In genomic region chr15:52679232-52680040, GRCh38 we compare ENCODE assay signal across 1 cellular context.
TF ChIP-seq lines count a peak whose summit lies in the region.

A gene with protein sequence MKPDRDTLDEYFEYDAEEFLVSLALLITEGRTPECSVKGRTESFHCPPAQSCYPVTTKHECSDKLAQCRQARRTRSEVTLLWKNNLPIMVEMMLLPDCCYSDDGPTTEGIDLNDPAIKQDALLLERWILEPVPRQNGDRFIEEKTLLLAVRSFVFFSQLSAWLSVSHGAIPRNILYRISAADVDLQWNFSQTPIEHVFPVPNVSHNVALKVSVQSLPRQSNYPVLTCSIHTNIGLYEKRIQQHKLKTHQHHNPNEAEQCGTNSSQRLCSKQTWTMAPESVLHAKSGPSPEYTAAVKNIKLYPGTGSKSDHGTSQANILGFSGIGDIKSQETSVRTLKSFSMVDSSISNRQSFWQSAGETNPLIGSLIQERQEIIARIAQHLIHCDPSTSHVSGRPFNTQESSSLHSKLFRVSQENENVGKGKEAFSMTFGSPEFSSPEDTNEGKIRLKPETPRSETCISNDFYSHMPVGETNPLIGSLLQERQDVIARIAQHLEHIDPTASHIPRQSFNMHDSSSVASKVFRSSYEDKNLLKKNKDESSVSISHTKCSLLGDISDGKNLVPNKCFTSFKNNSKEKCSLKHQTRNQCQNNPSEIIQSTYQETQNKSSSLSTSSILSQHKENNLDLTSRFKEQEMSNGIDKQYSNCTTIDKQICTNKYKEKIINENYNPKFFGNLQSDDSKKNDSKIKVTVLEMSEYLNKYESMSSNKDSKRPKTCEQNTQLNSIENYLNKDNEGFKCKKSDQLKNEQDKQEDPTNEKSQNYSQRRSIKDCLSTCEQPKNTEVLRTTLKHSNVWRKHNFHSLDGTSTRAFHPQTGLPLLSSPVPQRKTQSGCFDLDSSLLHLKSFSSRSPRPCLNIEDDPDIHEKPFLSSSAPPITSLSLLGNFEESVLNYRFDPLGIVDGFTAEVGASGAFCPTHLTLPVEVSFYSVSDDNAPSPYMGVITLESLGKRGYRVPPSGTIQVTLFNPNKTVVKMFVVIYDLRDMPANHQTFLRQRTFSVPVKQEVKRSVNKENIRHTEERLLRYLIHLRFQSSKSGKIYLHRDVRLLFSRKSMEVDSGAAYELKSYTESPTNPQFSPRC (minus strand): TSS chr15:52679388. CDS start chr15:52678021, 1,367 bp downstream.

TF ChIP-seq in K562, 482 proteins besides CTCF, POLR2A, EP300 and RAD21 (continued from another document and continues in another):
- TF ChIP-seq NUFIP1 (IDR thresholded peaks at IDR 0.05; ENCODE audit: partially characterized antibody) (no peak), CHD4 (IDR thresholded peaks at IDR 0.05; ENCODE audit: insufficient read depth, insufficient replicate concordance, low read depth, low read length, poor library complexity, severe bottlenecking) (no peak), ZMIZ1 (IDR thresholded peaks at IDR 0.05; ENCODE audit: low read depth in 2 of 2, low read length in 2 of 2) (no peak), FOXM1 (IDR thresholded peaks at IDR 0.05; ENCODE audit: low read depth) (no peak), FOXM1 (CRISPR knock-in tag; IDR thresholded peaks at IDR 0.05; ENCODE audit: low read depth) (no peak), STAT5A (IDR thresholded peaks at IDR 0.05; ENCODE audit: borderline replicate concordance, low read length) (no peak), HSF4 (CRISPR knock-in tag; IDR thresholded peaks at IDR 0.05; ENCODE audit: borderline replicate concordance) (no peak), SMAD2 (IDR thresholded peaks at IDR 0.05; ENCODE audit: low read depth, low read length) (no peak), SNIP1 (IDR thresholded peaks at IDR 0.05; ENCODE audit: low read depth) (no peak), KDM4B (IDR thresholded peaks at IDR 0.05; ENCODE audit: borderline replicate concordance in 2 of 2, low read depth in 1 of 2) (no peak), MTA2 (IDR thresholded peaks at IDR 0.05; ENCODE audit: low read depth) (no peak), THRAP3 (IDR thresholded peaks at IDR 0.05; ENCODE audit: borderline replicate concordance) (no peak), FOXK2 (conservative IDR thresholded peaks at IDR 0.05 in 1 of 2, IDR thresholded peaks at IDR 0.05 in 1 of 2; ENCODE audit: low read depth in 2 of 2) (peak; percentile 77 to 83), NFXL1 (CRISPR knock-in tag; IDR thresholded peaks at IDR 0.05) (no peak), GTF2A2 (tag; IDR thresholded peaks at IDR 0.05) (no peak), ARNT (IDR thresholded peaks at IDR 0.05) (no peak), ZNF347 (CRISPR knock-in tag; IDR thresholded peaks at IDR 0.05; ENCODE audit: low read depth) (no peak), KLF6 (CRISPR knock-in tag; IDR thresholded peaks at IDR 0.05; ENCODE audit: borderline replicate concordance) (no peak), HNRNPK (IDR thresholded peaks at IDR 0.05; ENCODE audit: low read depth, low read length, poor library complexity, severe bottlenecking) (peak; percentile 59), ZNF133 (CRISPR knock-in tag; IDR thresholded peaks at IDR 0.05) (no peak), ZNF444 (CRISPR knock-in tag; IDR thresholded peaks at IDR 0.05) (no peak)
- TF ChIP-seq, protein P1, sequence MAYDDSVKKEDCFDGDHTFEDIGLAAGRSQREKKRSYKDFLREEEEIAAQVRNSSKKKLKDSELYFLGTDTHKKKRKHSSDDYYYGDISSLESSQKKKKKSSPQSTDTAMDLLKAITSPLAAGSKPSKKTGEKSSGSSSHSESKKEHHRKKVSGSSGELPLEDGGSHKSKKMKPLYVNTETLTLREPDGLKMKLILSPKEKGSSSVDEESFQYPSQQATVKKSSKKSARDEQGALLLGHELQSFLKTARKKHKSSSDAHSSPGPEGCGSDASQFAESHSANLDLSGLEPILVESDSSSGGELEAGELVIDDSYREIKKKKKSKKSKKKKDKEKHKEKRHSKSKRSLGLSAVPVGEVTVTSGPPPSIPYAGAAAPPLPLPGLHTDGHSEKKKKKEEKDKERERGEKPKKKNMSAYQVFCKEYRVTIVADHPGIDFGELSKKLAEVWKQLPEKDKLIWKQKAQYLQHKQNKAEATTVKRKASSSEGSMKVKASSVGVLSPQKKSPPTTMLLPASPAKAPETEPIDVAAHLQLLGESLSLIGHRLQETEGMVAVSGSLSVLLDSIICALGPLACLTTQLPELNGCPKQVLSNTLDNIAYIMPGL (CRISPR knock-in tag; IDR thresholded peaks at IDR 0.05) = no peak
- TF ChIP-seq, protein P2, sequence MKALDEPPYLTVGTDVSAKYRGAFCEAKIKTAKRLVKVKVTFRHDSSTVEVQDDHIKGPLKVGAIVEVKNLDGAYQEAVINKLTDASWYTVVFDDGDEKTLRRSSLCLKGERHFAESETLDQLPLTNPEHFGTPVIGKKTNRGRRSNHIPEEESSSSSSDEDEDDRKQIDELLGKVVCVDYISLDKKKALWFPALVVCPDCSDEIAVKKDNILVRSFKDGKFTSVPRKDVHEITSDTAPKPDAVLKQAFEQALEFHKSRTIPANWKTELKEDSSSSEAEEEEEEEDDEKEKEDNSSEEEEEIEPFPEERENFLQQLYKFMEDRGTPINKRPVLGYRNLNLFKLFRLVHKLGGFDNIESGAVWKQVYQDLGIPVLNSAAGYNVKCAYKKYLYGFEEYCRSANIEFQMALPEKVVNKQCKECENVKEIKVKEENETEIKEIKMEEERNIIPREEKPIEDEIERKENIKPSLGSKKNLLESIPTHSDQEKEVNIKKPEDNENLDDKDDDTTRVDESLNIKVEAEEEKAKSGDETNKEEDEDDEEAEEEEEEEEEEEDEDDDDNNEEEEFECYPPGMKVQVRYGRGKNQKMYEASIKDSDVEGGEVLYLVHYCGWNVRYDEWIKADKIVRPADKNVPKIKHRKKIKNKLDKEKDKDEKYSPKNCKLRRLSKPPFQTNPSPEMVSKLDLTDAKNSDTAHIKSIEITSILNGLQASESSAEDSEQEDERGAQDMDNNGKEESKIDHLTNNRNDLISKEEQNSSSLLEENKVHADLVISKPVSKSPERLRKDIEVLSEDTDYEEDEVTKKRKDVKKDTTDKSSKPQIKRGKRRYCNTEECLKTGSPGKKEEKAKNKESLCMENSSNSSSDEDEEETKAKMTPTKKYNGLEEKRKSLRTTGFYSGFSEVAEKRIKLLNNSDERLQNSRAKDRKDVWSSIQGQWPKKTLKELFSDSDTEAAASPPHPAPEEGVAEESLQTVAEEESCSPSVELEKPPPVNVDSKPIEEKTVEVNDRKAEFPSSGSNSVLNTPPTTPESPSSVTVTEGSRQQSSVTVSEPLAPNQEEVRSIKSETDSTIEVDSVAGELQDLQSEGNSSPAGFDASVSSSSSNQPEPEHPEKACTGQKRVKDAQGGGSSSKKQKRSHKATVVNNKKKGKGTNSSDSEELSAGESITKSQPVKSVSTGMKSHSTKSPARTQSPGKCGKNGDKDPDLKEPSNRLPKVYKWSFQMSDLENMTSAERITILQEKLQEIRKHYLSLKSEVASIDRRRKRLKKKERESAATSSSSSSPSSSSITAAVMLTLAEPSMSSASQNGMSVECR (CRISPR knock-in tag; IDR thresholded peaks at IDR 0.05) = peak; percentile 21; the same call in 1 of the 2 replicates
- TF ChIP-seq, protein P3, sequence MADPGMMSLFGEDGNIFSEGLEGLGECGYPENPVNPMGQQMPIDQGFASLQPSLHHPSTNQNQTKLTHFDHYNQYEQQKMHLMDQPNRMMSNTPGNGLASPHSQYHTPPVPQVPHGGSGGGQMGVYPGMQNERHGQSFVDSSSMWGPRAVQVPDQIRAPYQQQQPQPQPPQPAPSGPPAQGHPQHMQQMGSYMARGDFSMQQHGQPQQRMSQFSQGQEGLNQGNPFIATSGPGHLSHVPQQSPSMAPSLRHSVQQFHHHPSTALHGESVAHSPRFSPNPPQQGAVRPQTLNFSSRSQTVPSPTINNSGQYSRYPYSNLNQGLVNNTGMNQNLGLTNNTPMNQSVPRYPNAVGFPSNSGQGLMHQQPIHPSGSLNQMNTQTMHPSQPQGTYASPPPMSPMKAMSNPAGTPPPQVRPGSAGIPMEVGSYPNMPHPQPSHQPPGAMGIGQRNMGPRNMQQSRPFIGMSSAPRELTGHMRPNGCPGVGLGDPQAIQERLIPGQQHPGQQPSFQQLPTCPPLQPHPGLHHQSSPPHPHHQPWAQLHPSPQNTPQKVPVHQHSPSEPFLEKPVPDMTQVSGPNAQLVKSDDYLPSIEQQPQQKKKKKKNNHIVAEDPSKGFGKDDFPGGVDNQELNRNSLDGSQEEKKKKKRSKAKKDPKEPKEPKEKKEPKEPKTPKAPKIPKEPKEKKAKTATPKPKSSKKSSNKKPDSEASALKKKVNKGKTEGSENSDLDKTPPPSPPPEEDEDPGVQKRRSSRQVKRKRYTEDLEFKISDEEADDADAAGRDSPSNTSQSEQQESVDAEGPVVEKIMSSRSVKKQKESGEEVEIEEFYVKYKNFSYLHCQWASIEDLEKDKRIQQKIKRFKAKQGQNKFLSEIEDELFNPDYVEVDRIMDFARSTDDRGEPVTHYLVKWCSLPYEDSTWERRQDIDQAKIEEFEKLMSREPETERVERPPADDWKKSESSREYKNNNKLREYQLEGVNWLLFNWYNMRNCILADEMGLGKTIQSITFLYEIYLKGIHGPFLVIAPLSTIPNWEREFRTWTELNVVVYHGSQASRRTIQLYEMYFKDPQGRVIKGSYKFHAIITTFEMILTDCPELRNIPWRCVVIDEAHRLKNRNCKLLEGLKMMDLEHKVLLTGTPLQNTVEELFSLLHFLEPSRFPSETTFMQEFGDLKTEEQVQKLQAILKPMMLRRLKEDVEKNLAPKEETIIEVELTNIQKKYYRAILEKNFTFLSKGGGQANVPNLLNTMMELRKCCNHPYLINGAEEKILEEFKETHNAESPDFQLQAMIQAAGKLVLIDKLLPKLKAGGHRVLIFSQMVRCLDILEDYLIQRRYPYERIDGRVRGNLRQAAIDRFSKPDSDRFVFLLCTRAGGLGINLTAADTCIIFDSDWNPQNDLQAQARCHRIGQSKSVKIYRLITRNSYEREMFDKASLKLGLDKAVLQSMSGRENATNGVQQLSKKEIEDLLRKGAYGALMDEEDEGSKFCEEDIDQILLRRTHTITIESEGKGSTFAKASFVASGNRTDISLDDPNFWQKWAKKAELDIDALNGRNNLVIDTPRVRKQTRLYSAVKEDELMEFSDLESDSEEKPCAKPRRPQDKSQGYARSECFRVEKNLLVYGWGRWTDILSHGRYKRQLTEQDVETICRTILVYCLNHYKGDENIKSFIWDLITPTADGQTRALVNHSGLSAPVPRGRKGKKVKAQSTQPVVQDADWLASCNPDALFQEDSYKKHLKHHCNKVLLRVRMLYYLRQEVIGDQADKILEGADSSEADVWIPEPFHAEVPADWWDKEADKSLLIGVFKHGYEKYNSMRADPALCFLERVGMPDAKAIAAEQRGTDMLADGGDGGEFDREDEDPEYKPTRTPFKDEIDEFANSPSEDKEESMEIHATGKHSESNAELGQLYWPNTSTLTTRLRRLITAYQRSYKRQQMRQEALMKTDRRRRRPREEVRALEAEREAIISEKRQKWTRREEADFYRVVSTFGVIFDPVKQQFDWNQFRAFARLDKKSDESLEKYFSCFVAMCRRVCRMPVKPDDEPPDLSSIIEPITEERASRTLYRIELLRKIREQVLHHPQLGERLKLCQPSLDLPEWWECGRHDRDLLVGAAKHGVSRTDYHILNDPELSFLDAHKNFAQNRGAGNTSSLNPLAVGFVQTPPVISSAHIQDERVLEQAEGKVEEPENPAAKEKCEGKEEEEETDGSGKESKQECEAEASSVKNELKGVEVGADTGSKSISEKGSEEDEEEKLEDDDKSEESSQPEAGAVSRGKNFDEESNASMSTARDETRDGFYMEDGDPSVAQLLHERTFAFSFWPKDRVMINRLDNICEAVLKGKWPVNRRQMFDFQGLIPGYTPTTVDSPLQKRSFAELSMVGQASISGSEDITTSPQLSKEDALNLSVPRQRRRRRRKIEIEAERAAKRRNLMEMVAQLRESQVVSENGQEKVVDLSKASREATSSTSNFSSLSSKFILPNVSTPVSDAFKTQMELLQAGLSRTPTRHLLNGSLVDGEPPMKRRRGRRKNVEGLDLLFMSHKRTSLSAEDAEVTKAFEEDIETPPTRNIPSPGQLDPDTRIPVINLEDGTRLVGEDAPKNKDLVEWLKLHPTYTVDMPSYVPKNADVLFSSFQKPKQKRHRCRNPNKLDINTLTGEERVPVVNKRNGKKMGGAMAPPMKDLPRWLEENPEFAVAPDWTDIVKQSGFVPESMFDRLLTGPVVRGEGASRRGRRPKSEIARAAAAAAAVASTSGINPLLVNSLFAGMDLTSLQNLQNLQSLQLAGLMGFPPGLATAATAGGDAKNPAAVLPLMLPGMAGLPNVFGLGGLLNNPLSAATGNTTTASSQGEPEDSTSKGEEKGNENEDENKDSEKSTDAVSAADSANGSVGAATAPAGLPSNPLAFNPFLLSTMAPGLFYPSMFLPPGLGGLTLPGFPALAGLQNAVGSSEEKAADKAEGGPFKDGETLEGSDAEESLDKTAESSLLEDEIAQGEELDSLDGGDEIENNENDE (IDR thresholded peaks at IDR 0.05; ENCODE audit: low read depth, low read length) = no peak
